18 cellular contexts compared by ENCODE assay signal in the genomic region with DNA sequence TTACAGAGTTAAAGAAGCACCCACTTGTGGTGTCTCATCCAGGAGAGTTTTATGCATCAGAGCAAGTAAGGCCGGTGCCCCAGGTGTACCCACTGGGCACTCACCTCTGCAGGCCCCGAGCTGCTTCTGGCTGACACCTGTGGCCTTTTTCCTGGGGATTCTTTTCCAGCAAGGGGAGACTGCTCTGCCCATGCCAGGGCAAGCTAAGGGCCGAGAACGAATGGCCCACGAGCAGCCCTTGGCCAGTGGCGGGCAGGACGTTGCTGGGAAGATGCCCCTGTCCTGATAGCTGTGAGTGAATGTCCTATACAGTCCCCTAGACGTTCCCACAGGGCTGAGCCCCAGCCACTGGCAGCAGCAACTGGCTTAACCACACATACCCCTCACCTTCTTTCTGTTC. TPM values are rescaled to one million over a fixed set of nuclear protein-coding genes. Genes with fewer than 3 reads are reported as not detected.
A peak's percentile ranks its signal among the peaks of the same experiment; 100 is the strongest.
DNase-seq lines count a peak whose midpoint lies in the region; ATAC-seq and TF ChIP-seq lines count a peak whose summit lies in the region.
"Had no signal": no experiment of that assay in that cellular context is flagged by ENCODE, and none has a peak within 500 bp of the region (broad histone marks: within the 10 kb centered on the region; RNA-seq: fewer than 3 reads in every experiment).

No MANE protein-coding gene starts in this region.

- H3K27me3 Mint-ChIP-seq in brain, result peaks cover 7% of the 10 kb centered on the region
- H3K27me3 Mint-ChIP-seq: IgD-negative memory B cell had no signal

- H3K4me3 ChIP-seq in left ventricle myocardium inferior, result no peak overlapping the region
- H3K4me3 ChIP-seq in hepatocyte, result no peak overlapping the region
- no peak overlapping the region for H3K4me3 ChIP-seq in suprapubic skin
- H3K4me3 ChIP-seq: HAP-1, Peyer's patch had no signal

- no peaks in the 10 kb centered on the region for H3K36me3 Mint-ChIP-seq in brain
- H3K36me3 Mint-ChIP-seq: IgD-negative memory B cell had no signal

- H3K9me3 ChIP-seq in left ventricle myocardium inferior (replicated peaks), result no peaks in the 10 kb centered on the region
- H3K9me3 ChIP-seq in hepatocyte (ENCODE audit: low read depth), result no peaks in the 10 kb centered on the region
- H3K9me3 ChIP-seq in suprapubic skin, result no peaks in the 10 kb centered on the region
- H3K9me3 ChIP-seq: HAP-1, Peyer's patch had no signal

- H3K27ac ChIP-seq in left ventricle myocardium inferior (replicated peaks) (peak overlapping the region; percentile 92), hepatocyte (peak overlapping the region; percentile 28), substantia nigra (ENCODE audit: low read depth, low read length, poor library complexity, severe bottlenecking) (peak overlapping the region; percentile 77), suprapubic skin (no peak overlapping the region)
- H3K27ac ChIP-seq: Peyer's patch had no signal

- no peaks in the 10 kb centered on the region for H4K20me1 ChIP-seq in hepatocyte (ENCODE audit: insufficient read depth, poor library complexity, severe bottlenecking)

- H3K4me3 Mint-ChIP-seq in brain, result no peak overlapping the region
- H3K4me3 Mint-ChIP-seq: IgD-negative memory B cell had no signal

- no peak for DNase-seq in left ventricle myocardium inferior
- no peak for DNase-seq in left ventricle myocardium superior
- DNase-seq in hepatocyte (ENCODE audit: low spot score), result no peak
- no peak for DNase-seq in substantia nigra (lab: John Stamatoyannopoulos, UW)
- DNase-seq in RKO (ENCODE audit: low spot score), result no peak
- no peak for DNase-seq in NCI-H345 (lab: John Stamatoyannopoulos, UW)
- no peak for DNase-seq in suprapubic skin (ENCODE audit: low spot score in 2 of 2)
- DNase-seq: DMS 273 treated with DMSO at 0.1 percent for 48 hours, GF-D8, Kasumi-1, MM.1S, NCI-H1092 treated with DMSO at 0.1 percent for 48 hours, NCI-H2081 treated with DMSO at 0.1 percent for 48 hours, Peyer's patch, SHP77 treated with DMSO at 0.1 percent for 48 hours had no signal

- no peaks in the 10 kb centered on the region for H3K36me3 ChIP-seq in left ventricle myocardium inferior
- no peaks in the 10 kb centered on the region for H3K36me3 ChIP-seq in hepatocyte (replicated peaks; ENCODE audit: insufficient read depth, low read depth)
- H3K36me3 ChIP-seq in suprapubic skin, result no peaks in the 10 kb centered on the region
- H3K36me3 ChIP-seq: HAP-1, Peyer's patch had no signal

- H3K9me2 ChIP-seq in hepatocyte (replicated peaks; ENCODE audit: insufficient read depth), result no peaks in the 10 kb centered on the region

- peak overlapping the region in 3 of 5 experiments; percentile 23 to 97 (median 45) for H3K27ac Mint-ChIP-seq in brain
- H3K27ac Mint-ChIP-seq: IgD-negative memory B cell had no signal

- no peak for TF ChIP-seq EP300 in suprapubic skin (IDR thresholded peaks at IDR 0.05)

- H3K79me2 ChIP-seq in hepatocyte, result no peaks in the 10 kb centered on the region

- TF ChIP-seq POLR2A in suprapubic skin (IDR thresholded peaks at IDR 0.05), result no peak

- H3K4me1 ChIP-seq in left ventricle myocardium inferior (peaks cover 67% of the 10 kb centered on the region), hepatocyte (ENCODE audit: insufficient read depth) (peaks cover 17% of the 10 kb centered on the region), suprapubic skin (no peaks in the 10 kb centered on the region)
- H3K4me1 ChIP-seq: HAP-1, Peyer's patch had no signal

- intact Hi-C loops in left ventricle myocardium inferior (cut with micrococcal nuclease), result loop anchor here (10.0 kb wide), 1 partner anchor 357 kb away; no protein-coding TSS in a partner anchor
- intact Hi-C loops in left ventricle myocardium superior (cut with micrococcal nuclease), result loop anchor here (10.0 kb wide), 1 partner anchor 63 kb away; no protein-coding TSS in a partner anchor

- no peak overlapping the region for H3K4me2 ChIP-seq in hepatocyte

- TF ChIP-seq CTCF in left ventricle myocardium inferior (IDR thresholded peaks at IDR 0.05; ENCODE audit: borderline replicate concordance) (no peak), brain (conservative IDR thresholded peaks at IDR 0.05) (no peak), hepatocyte (IDR thresholded peaks at IDR 0.05; ENCODE audit: poor library complexity) (no peak), suprapubic skin (IDR thresholded peaks at IDR 0.05) (no peak)

- H3K27me3 ChIP-seq in left ventricle myocardium inferior (ENCODE audit: low read depth) (no peaks in the 10 kb centered on the region), hepatocyte (no peaks in the 10 kb centered on the region), suprapubic skin (no peaks in the 10 kb centered on the region)
- H3K27me3 ChIP-seq: Peyer's patch had no signal

- no peak overlapping the region for H2AFZ ChIP-seq in hepatocyte

- peaks cover 31% of the 10 kb centered on the region for H3K4me1 Mint-ChIP-seq in brain
- H3K4me1 Mint-ChIP-seq: IgD-negative memory B cell had no signal

- no peaks in the 10 kb centered on the region for H3K9me3 Mint-ChIP-seq in brain

- ATAC-seq in left ventricle myocardium superior, result no peak

- 88% methylated on average over 8 of the region's 8 CpGs for WGBS in hepatocyte (ENCODE audit: low lambda C conversion rate, missing lambda C conversion rate)
- WGBS in suprapubic skin, result 95% methylated on average over 5 of the region's 8 CpGs

RNA-seq across cellular contexts. Expression of gene SYNDIG1, which starts 32.3 kb away (rescaled TPM):
- total RNA-seq in left ventricle myocardium inferior (21.4 TPM), left ventricle myocardium superior (11.0 TPM), hepatocyte (1.4 and 1.5 TPM in 2 replicates), suprapubic skin (not detected)
- polyA plus RNA-seq in brain (ENCODE audit: insufficient read depth, low read depth, low replicate concordance) (19.3 TPM), hepatocyte (1.2 and 2.3 TPM in 2 replicates)
- polyA plus RNA-seq: IgD-negative memory B cell had no signal
